7 cellular contexts compared by ENCODE assay signal in the genomic region with DNA sequence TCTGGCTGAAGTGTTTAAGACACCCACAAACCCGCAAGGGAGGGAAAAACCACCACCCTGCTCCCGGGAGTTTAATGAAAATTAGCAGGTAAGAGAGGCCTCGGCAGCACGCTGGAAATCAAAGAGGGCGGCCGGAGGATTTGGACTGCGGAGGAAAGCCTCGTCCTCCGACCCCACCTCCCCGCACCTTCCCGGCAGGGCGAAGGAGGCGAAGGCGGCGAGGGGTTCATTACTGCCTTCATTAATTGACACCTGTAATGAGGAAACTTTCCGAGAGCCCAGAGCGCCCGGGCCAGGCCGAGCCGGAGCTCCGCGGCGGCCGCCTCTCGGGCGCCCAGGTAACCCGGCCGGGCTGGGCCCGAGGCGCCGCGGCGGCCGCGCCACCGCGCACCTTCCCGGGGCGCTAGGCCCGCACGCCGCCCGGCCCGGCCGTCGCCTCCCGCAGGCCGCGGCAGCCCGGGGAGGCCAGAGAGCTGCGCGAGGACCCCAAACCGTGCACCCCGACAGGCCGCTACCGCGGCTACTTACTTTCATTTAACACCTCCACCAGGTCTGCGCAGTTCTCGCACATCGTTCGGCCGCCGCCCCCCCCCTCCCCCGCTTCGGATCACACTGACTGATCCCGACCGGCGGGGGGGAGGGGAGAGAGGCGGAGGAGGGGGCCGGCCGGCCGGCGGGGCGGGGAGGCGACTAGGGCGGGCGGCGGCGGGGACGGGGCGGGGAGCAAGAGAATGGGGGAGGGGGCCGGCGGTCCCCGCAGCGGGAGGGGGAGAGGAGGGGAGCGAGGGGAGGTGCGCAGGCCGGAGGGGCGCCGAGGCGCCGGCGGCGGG. TPM values are rescaled to one million over a fixed set of nuclear protein-coding genes. Genes with fewer than 3 reads are reported as not detected.
DNase-seq lines count a peak whose midpoint lies in the region; ATAC-seq and TF ChIP-seq lines count a peak whose summit lies in the region.

No MANE protein-coding gene starts in this region.

- peak overlapping the region; percentile 96 for H3K27ac Mint-ChIP-seq in central memory CD8-positive, alpha-beta T cell (ENCODE audit: low read depth)

- H3K36me3 Mint-ChIP-seq in central memory CD8-positive, alpha-beta T cell (ENCODE audit: insufficient read depth), result peaks cover 39% of the 10 kb centered on the region

- peak overlapping the region; percentile 80 for H3K4me3 ChIP-seq in kidney epithelial cell (ENCODE audit: low read depth, low read length)

- H3K27me3 ChIP-seq in kidney epithelial cell (ENCODE audit: control insufficient read depth, insufficient read depth, low read length), result no peaks in the 10 kb centered on the region

- H3K4me3 Mint-ChIP-seq in central memory CD8-positive, alpha-beta T cell, result peak overlapping the region; percentile 93

- H3K9me3 Mint-ChIP-seq in central memory CD8-positive, alpha-beta T cell, result no peaks in the 10 kb centered on the region

- H3K4me1 Mint-ChIP-seq in central memory CD8-positive, alpha-beta T cell, result peaks cover 11% of the 10 kb centered on the region

- TF ChIP-seq CTCF in GM13976 (IDR thresholded peaks at IDR 0.05; ENCODE audit: borderline replicate concordance, control extremely low read depth, extremely low read depth, insufficient read depth, missing control alignments), result no peak
- TF ChIP-seq CTCF in kidney epithelial cell (IDR thresholded peaks at IDR 0.05; ENCODE audit: insufficient read depth, low read length, poor library complexity, severe bottlenecking), result no peak

- peak; percentile 88 for DNase-seq in GM13976 (ENCODE audit: low spot score)
- DNase-seq in NCI-H2107 (lab: John Stamatoyannopoulos, UW), result peak; percentile 55
- peak; percentile 66 for DNase-seq in activated CD4-positive, CD25-positive, alpha-beta regulatory T cell treated with anti-CD3 and anti-CD28 coated beads, Interleukin-2, amount 50 U/mL, for 16 hours (ENCODE audit: low read depth, low spot score)
- peak; percentile 33 to 35 for DNase-seq in central memory CD8-positive, alpha-beta T cell (ENCODE audit: low spot score in 2 of 2)
- DNase-seq in kidney epithelial cell (ENCODE audit: low read depth), result no peak
- DNase-seq in stimulated activated CD4-positive, alpha-beta T cell treated with anti-CD3 and anti-CD28 coated beads, Interleukin-15, amount 100 ng/mL, for 24 hours, result peak; percentile 92

- no peaks in the 10 kb centered on the region for H3K27me3 Mint-ChIP-seq in central memory CD8-positive, alpha-beta T cell

- ATAC-seq in HG02852 (IDR thresholded peaks at IDR 0.05; ENCODE audit: unreplicated experiment), result peak; percentile 31
- ATAC-seq in central memory CD8-positive, alpha-beta T cell (replicated peaks; ENCODE audit: extremely low read depth, poor library complexity, severe bottlenecking), result peak; percentile 20

- in situ Hi-C loops in GM13976 (cut with MboI; ENCODE audit: low sequenced_read_pairs, unreplicated experiment), result no loop called here

- no peaks in the 10 kb centered on the region for H3K36me3 ChIP-seq in kidney epithelial cell (ENCODE audit: control insufficient read depth, insufficient read depth, low read length)

RNA-seq across cellular contexts. Expression of gene USP34, which starts 0.6 kb away (rescaled TPM):
- 84.9 and 90.0 TPM in 2 replicates for total RNA-seq in kidney epithelial cell
